ENCODE assay signal across 10 cellular contexts in genomic region chr2:227411320-227411989, GRCh38. TPM values are rescaled to one million over a fixed set of nuclear protein-coding genes. Genes with fewer than 3 reads are reported as not detected.
DNase-seq lines count a peak whose midpoint lies in the region; ATAC-seq and TF ChIP-seq lines count a peak whose summit lies in the region.
"Had no signal": no experiment of that assay in that cellular context is flagged by ENCODE, and none has a peak within 500 bp of the region (broad histone marks: within the 10 kb centered on the region; RNA-seq: fewer than 3 reads in every experiment).

No MANE protein-coding gene starts in this region.

- intact Hi-C loops in left lung (cut with DNase I), result no loop called here

- H3K9me3 ChIP-seq in RWPE2 (ENCODE audit: severe bottlenecking) (no peaks in the 10 kb centered on the region), left lung (no peaks in the 10 kb centered on the region)

- H3K27ac ChIP-seq in RWPE2 (ENCODE audit: poor library complexity, severe bottlenecking), result peak overlapping the region; percentile 39
- H3K27ac ChIP-seq in left lung, result no peak overlapping the region
- H3K27ac ChIP-seq: HL-60 had no signal

- H3K4me3 ChIP-seq in RWPE2 (ENCODE audit: severe bottlenecking) (no peak overlapping the region), epithelial cell of esophagus (ENCODE audit: low read length) (no peak overlapping the region), left lung (no peak overlapping the region)

- no peak for TF ChIP-seq POLR2A in GM18505 (IDR thresholded peaks at IDR 0.05; ENCODE audit: borderline replicate concordance, extremely low read depth, insufficient read depth, insufficient read length)

- no peaks in the 10 kb centered on the region for H3K36me3 ChIP-seq in RWPE2 (ENCODE audit: low read depth)
- no peaks in the 10 kb centered on the region for H3K36me3 ChIP-seq in left lung

- no peak for TF ChIP-seq CTCF in RWPE2 (IDR thresholded peaks at IDR 0.05; ENCODE audit: poor library complexity, severe bottlenecking)
- no peak for TF ChIP-seq CTCF in epithelial cell of esophagus (IDR thresholded peaks at IDR 0.05; ENCODE audit: insufficient read depth, low read depth, low read length, missing control alignments)
- no peak for TF ChIP-seq CTCF in left lung (IDR thresholded peaks at IDR 0.05)

- ATAC-seq in GM18505 (IDR thresholded peaks at IDR 0.05; ENCODE audit: unreplicated experiment) (peak; percentile 62), HG02678 (IDR thresholded peaks at IDR 0.05; ENCODE audit: unreplicated experiment) (peak; percentile 83), RWPE2 (ENCODE audit: low read depth) (peak; percentile 73), left lung (no peak)

- no peak for DNase-seq in RWPE2 (ENCODE audit: low spot score)
- DNase-seq in epithelial cell of esophagus (ENCODE audit: low read depth), result peak; percentile 98
- DNase-seq in mucosa of gallbladder (ENCODE audit: low spot score), result no peak
- no peak for DNase-seq in cortex of kidney (lab: John Stamatoyannopoulos, UW)
- DNase-seq in NCI-H510A treated with DMSO at 0.1 percent for 48 hours (lab: John Stamatoyannopoulos, UW), result no peak
- no peak for DNase-seq in left lung

- no peaks in the 10 kb centered on the region for H3K27me3 ChIP-seq in RWPE2 (ENCODE audit: insufficient read depth, poor library complexity, severe bottlenecking)
- H3K27me3 ChIP-seq in left lung, result no peaks in the 10 kb centered on the region

- H3K4me1 ChIP-seq in RWPE2 (ENCODE audit: insufficient read depth, poor library complexity, severe bottlenecking) (peaks cover 48% of the 10 kb centered on the region), left lung (peaks cover 6 to 88% of the 10 kb centered on the region in 2 donors)

RNA-seq across cellular contexts. Expression of gene SCYGR1, which starts 23.7 kb away (rescaled TPM):
- total RNA-seq in mucosa of gallbladder (not detected), left lung (not detected)
- total RNA-seq: fibroblast of lung had no signal

RNA-seq across cellular contexts. Expression of gene TM4SF20, which starts 32.3 kb away (rescaled TPM):
- not detected for total RNA-seq in mucosa of gallbladder
- not detected for total RNA-seq in left lung
- total RNA-seq: fibroblast of lung had no signal
